In the genomic region with DNA sequence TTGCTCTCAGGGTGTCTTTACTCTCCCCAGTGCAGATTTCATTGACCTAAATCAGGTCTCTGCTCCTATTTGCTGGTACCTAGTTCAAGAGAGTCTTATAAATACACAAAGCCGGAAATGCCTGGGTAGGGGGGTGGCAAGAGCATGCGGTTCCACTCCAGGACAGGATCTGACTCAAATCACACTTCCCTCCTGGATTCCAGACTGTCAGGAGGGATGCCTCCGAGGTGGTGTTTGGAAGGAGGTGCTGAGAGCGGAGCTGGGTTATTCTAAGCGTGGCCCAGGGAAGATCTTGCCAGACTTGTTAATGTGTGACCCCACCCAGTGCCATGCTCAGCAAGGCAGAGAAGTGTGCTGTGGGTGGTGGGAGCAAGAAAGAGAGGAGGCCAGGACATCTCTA, we compare ENCODE assay signal across 10 cellular contexts. TPM values are rescaled to one million over a fixed set of nuclear protein-coding genes. Genes with fewer than 3 reads are reported as not detected.
DNase-seq lines count a peak whose midpoint lies in the region; ATAC-seq and TF ChIP-seq lines count a peak whose summit lies in the region.
"Had no signal": no experiment of that assay in that cellular context is flagged by ENCODE, and none has a peak within 500 bp of the region (broad histone marks: within the 10 kb centered on the region; RNA-seq: fewer than 3 reads in every experiment).

No MANE protein-coding gene starts in this region.

- peaks cover 0 to 4% (median 0%) of the 10 kb centered on the region in 4 donors for H3K4me1 Mint-ChIP-seq in CD4-positive, alpha-beta memory T cell

- peak overlapping the region; percentile 0 for H3K4me3 ChIP-seq in epithelial cell of proximal tubule (ENCODE audit: low read depth, low read length)
- no peak overlapping the region for H3K4me3 ChIP-seq in mesodermal cell (ENCODE audit: extremely low read depth, insufficient read depth, low read length, poor library complexity, severe bottlenecking)
- H3K4me3 ChIP-seq in spleen, result no peak overlapping the region
- H3K4me3 ChIP-seq in CD4-positive, alpha-beta memory T cell (ENCODE audit: low read length in 2 of 2), result no peak overlapping the region

- intact Hi-C loops in spleen (cut with DNase I; ENCODE audit: low total_unique reads), result no loop called here
- intact Hi-C loops in CD4-positive, alpha-beta memory T cell (cut with micrococcal nuclease), result no loop called here

- H3K27me3 Mint-ChIP-seq in CD4-positive, alpha-beta memory T cell, result peaks cover 0 to 3% of the 10 kb centered on the region in 2 donors

- H3K27me3 ChIP-seq in spleen (replicated peaks in 1 of 7), result peaks cover 0 to 22% (median 0%) of the 10 kb centered on the region in 7 donors
- no peaks in the 10 kb centered on the region for H3K27me3 ChIP-seq in CD4-positive, alpha-beta memory T cell (ENCODE audit: insufficient read depth, low read length)

- H3K36me3 ChIP-seq in mesodermal cell (ENCODE audit: control insufficient read depth, insufficient read depth, low read length), result no peaks in the 10 kb centered on the region
- no peaks in the 10 kb centered on the region for H3K36me3 ChIP-seq in spleen
- no peaks in the 10 kb centered on the region for H3K36me3 ChIP-seq in CD4-positive, alpha-beta memory T cell (ENCODE audit: insufficient read depth, low read length)

- peak; percentile 48 for DNase-seq in COLO829 (ENCODE audit: low spot score)
- peak; percentile 72 for DNase-seq in M059J (ENCODE audit: low read depth)
- no peak for DNase-seq in epithelial cell of proximal tubule (ENCODE audit: low read depth)
- DNase-seq in spleen, result no peak
- DNase-seq in GF-D8 (lab: John Stamatoyannopoulos, UW), result no peak
- DNase-seq in CD4-positive, alpha-beta memory T cell, result no peak
- DNase-seq: T-cell had no signal

- H3K27ac ChIP-seq in mesodermal cell (ENCODE audit: low read depth, low read length, severe bottlenecking), result peak overlapping the region; percentile 73
- no peak overlapping the region for H3K27ac ChIP-seq in spleen
- no peak overlapping the region for H3K27ac ChIP-seq in CD4-positive, alpha-beta memory T cell (ENCODE audit: low read depth, low read length)

- POLR2A ChIA-PET in CD4-positive, alpha-beta memory T cell (lab: Charles Lee; ENCODE audit: partially characterized antibody), result no interaction called here

- 29 to 38% methylated on average over 3 to 4 of the region's 5 CpGs for WGBS in mesodermal cell (ENCODE audit: insufficient coverage in 2 of 2), 2 experiments
- WGBS in spleen, 5 donors, result 34 to 53% (median 42%) methylated on average over 5 of the region's 5 CpGs

- no peak for TF ChIP-seq CTCF in epithelial cell of proximal tubule (conservative IDR thresholded peaks at IDR 0.05; ENCODE audit: low read depth, low read length)
- no peak for TF ChIP-seq CTCF in spleen (IDR thresholded peaks at IDR 0.05 in 8 of 11, conservative IDR thresholded peaks at IDR 0.05 in 3 of 11)

- CTCF ChIA-PET in CD4-positive, alpha-beta memory T cell (lab: Charles Lee; ENCODE audit: partially characterized antibody), result no interaction called here

- H3K4me1 ChIP-seq in mesodermal cell (ENCODE audit: control insufficient read depth, insufficient read depth, low read length, poor library complexity, severe bottlenecking) (peaks cover 29% of the 10 kb centered on the region), spleen (peaks cover 0 to 9% (median 0%) of the 10 kb centered on the region in 6 donors)
- H3K4me1 ChIP-seq in CD4-positive, alpha-beta memory T cell (ENCODE audit: insufficient read depth, low read length), result no peaks in the 10 kb centered on the region

- H3K9me3 Mint-ChIP-seq in CD4-positive, alpha-beta memory T cell, result no peaks in the 10 kb centered on the region
- H3K9me3 Mint-ChIP-seq: T-cell had no signal

- H3K9me3 ChIP-seq in mesodermal cell (ENCODE audit: control insufficient read depth, low read length) (no peaks in the 10 kb centered on the region), spleen (no peaks in the 10 kb centered on the region)
- H3K9me3 ChIP-seq in CD4-positive, alpha-beta memory T cell (ENCODE audit: control insufficient read depth in 1 of 2, low read length in 2 of 2), result no peaks in the 10 kb centered on the region

- H3K4me3 Mint-ChIP-seq in CD4-positive, alpha-beta memory T cell, result no peak overlapping the region
- H3K4me3 Mint-ChIP-seq: dendritic cell treated with granulocyte-macrophage colony-stimulating factor and Interleukin-4, amounts not matched to agents 40 ng/mL and 50 ng/mL, for 4 days; T-cell had no signal

- peaks cover 0 to 3% of the 10 kb centered on the region in 2 donors for H3K36me3 Mint-ChIP-seq in CD4-positive, alpha-beta memory T cell
- H3K36me3 Mint-ChIP-seq: T-cell had no signal

- no peak overlapping the region for H3K27ac Mint-ChIP-seq in CD4-positive, alpha-beta memory T cell
- H3K27ac Mint-ChIP-seq: dendritic cell treated with granulocyte-macrophage colony-stimulating factor and Interleukin-4, amounts not matched to agents 40 ng/mL and 50 ng/mL, for 4 days; T-cell had no signal

- TF ChIP-seq POLR2A in spleen (IDR thresholded peaks at IDR 0.05), result no peak

- no peak for ATAC-seq in GM21367 (IDR thresholded peaks at IDR 0.05; ENCODE audit: unreplicated experiment)
- ATAC-seq: T-cell had no signal

RNA-seq across cellular contexts. Expression of a gene that starts 49.8 kb away (rescaled TPM):
- total RNA-seq in M059J (2014; rRNA removed; shearing (Covaris generic)), result 0.05 and 1.8 TPM in 2 replicates
- 5.0 and 7.1 TPM in 2 replicates for total RNA-seq in epithelial cell of proximal tubule
- polyA plus RNA-seq in mesodermal cell (2013, experiment 1 of 2), result 15.9 TPM
- 11.1 TPM for polyA plus RNA-seq in mesodermal cell (2013, experiment 2 of 2)
- 1 to 10 TPM in 5 of 7 donors, under 1 TPM in 2; 0.28 to 2.0 (median 1.4) TPM for total RNA-seq in spleen
- polyA plus RNA-seq in spleen, result 1 to 10 TPM in 2 of 3 donors, under 1 TPM in 1; 0.76 to 1.8 (median 1.6) TPM
- total RNA-seq in CD4-positive, alpha-beta memory T cell, result 1 to 10 TPM; 2.1 to 2.6 TPM
- 1 to 10 TPM in 1 of 2 donors, under 1 TPM in 1; 0.18 to 4.8 TPM for polyA plus RNA-seq in CD4-positive, alpha-beta memory T cell

Comparison
In these comparisons a context has a peak if more than half of its experiments do, and no peak if none do; other contexts are left out.
1. DNase-seq: peak in COLO829 (single experiment) and M059J (single experiment); none in epithelial cell of proximal tubule (single experiment), spleen (single experiment), GF-D8 (single experiment) and CD4-positive, alpha-beta memory T cell (0 of 5).